23 cellular contexts compared by ENCODE assay signal in genomic region chr13:19023115-19023514, GRCh38.
"Had no signal": no experiment of that assay in that cellular context is flagged by ENCODE, and none has a peak within 500 bp of the region (broad histone marks: within the 10 kb centered on the region; RNA-seq: fewer than 3 reads in every experiment).

No MANE protein-coding gene starts in this region.

- H3K4me1 ChIP-seq: neural progenitor cell, prostate gland, right lobe of liver, suprapubic skin, thyroid gland had no signal

- H3K9ac ChIP-seq: neural progenitor cell had no signal

- H3K9me3 ChIP-seq: pancreas, prostate gland, right lobe of liver, suprapubic skin, thyroid gland had no signal

- H3K36me3 ChIP-seq: neural progenitor cell, pancreas, prostate gland, right lobe of liver, suprapubic skin, thyroid gland had no signal

- H3K27ac ChIP-seq: hepatocyte, neural progenitor cell, pancreas, prostate gland, right lobe of liver, suprapubic skin, thyroid gland had no signal

- DNase-seq: effector CD4-positive, alpha-beta T cell; endodermal cell; erythroblast; foreskin melanocyte; head of caudate nucleus; left colon; left ventricle myocardium superior; mesenchymal stem cell; occipital lobe; pancreas; retina; right lobe of liver; stimulated activated CD4-positive, alpha-beta T cell treated with anti-CD3 and anti-CD28 coated beads, Interleukin-4, amount 100 ng/mL, for 1 hour; stimulated activated CD8-positive, alpha-beta memory T cell treated with anti-CD3 and anti-CD28 coated beads, Interleukin-4, amount 100 ng/mL, for 48 hours; stimulated activated naive CD8-positive, alpha-beta T cell treated with anti-CD3 and anti-CD28 coated beads, Interleukin-15, Interleukin-2, amounts not matched to agents 100 U/mL and 50 U/mL, for 24 hours; thyroid gland had no signal

- H3K4me2 ChIP-seq: hepatocyte, neural progenitor cell had no signal

- H3K27me3 ChIP-seq: hepatocyte, neural progenitor cell, pancreas, right lobe of liver, suprapubic skin, thyroid gland had no signal

- H3K4me3 ChIP-seq: hepatocyte, lung, neural progenitor cell, pancreas, prostate gland, right lobe of liver, suprapubic skin, thyroid gland had no signal

- ATAC-seq: left colon; left ventricle myocardium superior; natural killer cell treated with Interleukin-12 subunit alpha and Interleukin-12 subunit beta and Interleukin-15 and Interleukin-18, amount 100 ng/mL, for 72 hours; pancreas; right lobe of liver; stimulated activated effector memory CD8-positive, alpha-beta T cell treated with anti-CD3 and anti-CD28 coated beads, Interleukin-12 subunit alpha, Interleukin-12 subunit beta, amount 100 ng/mL, for 72 hours; stimulated activated naive CD8-positive, alpha-beta T cell treated with anti-CD3 and anti-CD28 coated beads, Interleukin-15, Interleukin-2, amounts not matched to agents 100 U/mL and 50 U/mL, for 24 hours had no signal
